In the genomic region with DNA sequence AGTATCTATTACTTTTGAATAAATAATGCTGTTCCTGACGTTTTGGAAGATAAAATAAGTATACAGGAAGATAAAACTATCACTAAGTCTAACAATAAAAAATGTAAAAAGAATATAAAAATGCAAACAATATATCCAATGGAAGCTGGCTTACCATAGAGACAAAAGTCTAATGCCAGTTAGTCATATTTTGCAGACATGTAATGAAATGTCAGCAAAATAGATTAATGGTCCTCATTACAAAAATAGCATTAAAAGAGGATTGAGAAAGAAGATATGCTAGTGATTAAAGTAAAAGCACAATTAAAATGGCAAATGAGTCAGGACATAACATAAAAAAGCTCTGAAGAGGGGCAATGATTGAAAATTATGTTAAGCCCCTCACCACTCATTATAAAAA, we compare ENCODE assay signal across 25 cellular contexts.
A peak's percentile ranks its signal among the peaks of the same experiment; 100 is the strongest.
DNase-seq lines count a peak whose midpoint lies in the region; ATAC-seq, FAIRE-seq and TF ChIP-seq lines count a peak whose summit lies in the region.
"Had no signal": no experiment of that assay in that cellular context is flagged by ENCODE, and none has a peak within 500 bp of the region (broad histone marks: within the 10 kb centered on the region; RNA-seq: fewer than 3 reads in every experiment).

No MANE protein-coding gene starts in this region.

- POLR2A ChIA-PET in SK-N-SH (lab: Yijun Ruan, JAX) (interaction anchor here (0.6 kb wide), 1 partner anchor 133 kb away, joined by 3 read pairs; no protein-coding TSS in a partner anchor), A549 (lab: Yijun Ruan, JAX) (no interaction called here)

- H3K4me3 ChIP-seq in SK-N-SH (ENCODE audit: low read depth in 2 of 2, low read length in 1 of 2), result no peak overlapping the region
- no peak overlapping the region for H3K4me3 ChIP-seq in A549
- H3K4me3 ChIP-seq: BLaER1 treated with 17β-estradiol and CSF1 and Interleukin-3, amounts not matched to agents 10 nM and 100 nM; GM12878 had no signal

- no peak overlapping the region for H3K27ac Mint-ChIP-seq in activated T-cell treated with anti-CD3 and anti-CD28 coated beads, Interleukin-2, amount 50 U/mL, for 24 hours
- H3K27ac Mint-ChIP-seq: B cell; CD4-positive, alpha-beta memory T cell; CD4-positive, CD25-positive, alpha-beta regulatory T cell; CD8-positive, alpha-beta memory T cell had no signal

- 0% methylated on average over 1 of the region's 1 CpG for WGBS in SK-N-SH (ENCODE audit: low lambda C conversion rate)
- 5% methylated on average over 1 of the region's 1 CpG for WGBS in A549 (ENCODE audit: missing lambda C conversion rate)

- TF ChIP-seq RAD21 in SK-N-SH (IDR thresholded peaks at IDR 0.05; ENCODE audit: low read length) (no peak), A549 (conservative IDR thresholded peaks at IDR 0.05 in 1 of 2, IDR thresholded peaks at IDR 0.05 in 1 of 2) (no peak)

- no peaks in the 10 kb centered on the region for H3K79me2 ChIP-seq in SK-N-SH (ENCODE audit: insufficient read depth)

- H3K4me1 Mint-ChIP-seq in activated T-cell treated with anti-CD3 and anti-CD28 coated beads, Interleukin-2, amount 50 U/mL, for 24 hours (ENCODE audit: low read depth), result no peaks in the 10 kb centered on the region
- H3K4me1 Mint-ChIP-seq: B cell; CD4-positive, alpha-beta memory T cell; CD4-positive, CD25-positive, alpha-beta regulatory T cell; CD8-positive, alpha-beta memory T cell had no signal

- H2AFZ ChIP-seq in SK-N-SH (ENCODE audit: low read depth), result no peak overlapping the region

- H3K4me3 Mint-ChIP-seq in activated T-cell treated with anti-CD3 and anti-CD28 coated beads, Interleukin-2, amount 50 U/mL, for 24 hours, result no peak overlapping the region
- H3K4me3 Mint-ChIP-seq: B cell; CD4-positive, alpha-beta memory T cell; CD4-positive, CD25-positive, alpha-beta regulatory T cell; CD8-positive, alpha-beta memory T cell had no signal

- FAIRE-seq in A549 (lab: Jason Lieb, UNC), result no peak
- peak; percentile 27 for FAIRE-seq in islet of Langerhans (lab: Jason Lieb, UNC)
- FAIRE-seq: GM12878, GM12892, GM18507, GM19239 had no signal

- no peaks in the 10 kb centered on the region for H3K36me3 ChIP-seq in SK-N-SH (replicated peaks in 1 of 2; ENCODE audit: control insufficient read depth in 1 of 2, insufficient read depth in 2 of 2, low read length in 1 of 2)
- H3K36me3 ChIP-seq: BLaER1 treated with 17β-estradiol and CSF1 and Interleukin-3, amounts not matched to agents 10 nM and 100 nM had no signal

- ATAC-seq in SK-N-SH treated with all-trans-retinoic acid at 6 μM for 48 hours (no peak), A549 (no peak)
- ATAC-seq: GM12878 had no signal

- H3K9ac ChIP-seq in SK-N-SH, result no peak overlapping the region
- H3K9ac ChIP-seq: BLaER1 treated with 17β-estradiol and CSF1 and Interleukin-3, amounts not matched to agents 10 nM and 100 nM had no signal

- H3F3A ChIP-seq in SK-N-SH (replicated peaks; ENCODE audit: insufficient read depth), result no peaks in the 10 kb centered on the region

- DNase-seq in SK-N-SH, result no peak
- DNase-seq in A549 (ENCODE audit: low read depth in 1 of 2, low spot score in 1 of 2), result no peak
- no peak for DNase-seq in activated T-cell treated with anti-CD3 and anti-CD28 coated beads, Interleukin-2, amount 50 U/mL, for 24 hours
- DNase-seq: AML-193; CD4-positive, alpha-beta memory T cell; CD4-positive, CD25-positive, alpha-beta regulatory T cell; CD8-positive, alpha-beta memory T cell; COR-L47; DMS 273 treated with DMSO at 0.1 percent for 48 hours; DMS153; DMS53; DMS79; DND-41; EL; GDM1 had no signal

- H3K4me2 ChIP-seq in SK-N-SH (no peak overlapping the region), A549 (no peak overlapping the region)
- H3K4me2 ChIP-seq: BLaER1 treated with 17β-estradiol and CSF1 and Interleukin-3, amounts not matched to agents 10 nM and 100 nM had no signal

- no peaks in the 10 kb centered on the region for H3K36me3 Mint-ChIP-seq in activated T-cell treated with anti-CD3 and anti-CD28 coated beads, Interleukin-2, amount 50 U/mL, for 24 hours (ENCODE audit: low read depth)
- H3K36me3 Mint-ChIP-seq: CD4-positive, alpha-beta memory T cell; CD4-positive, CD25-positive, alpha-beta regulatory T cell had no signal

- H3K4me1 ChIP-seq in SK-N-SH (ENCODE audit: control insufficient read depth in 1 of 2, insufficient read depth in 2 of 2, low read depth in 1 of 2, low read length in 1 of 2) (no peaks in the 10 kb centered on the region; a peak in 1 of 4 replicates), A549 (no peaks in the 10 kb centered on the region)

- H3K27ac ChIP-seq in SK-N-SH (ENCODE audit: low read depth in 2 of 2, low read length in 1 of 2), result no peak overlapping the region
- no peak overlapping the region for H3K27ac ChIP-seq in A549
- H3K27ac ChIP-seq: 22Rv1; BLaER1 treated with 17β-estradiol and CSF1 and Interleukin-3, amounts not matched to agents 10 nM and 100 nM; C4-2B had no signal

- CTCF ChIA-PET in SK-N-SH (lab: Yijun Ruan, JAX) (no interaction called here), A549 (lab: Yijun Ruan, JAX) (no interaction called here)

- H4K20me1 ChIP-seq in SK-N-SH (ENCODE audit: insufficient read depth), result no peaks in the 10 kb centered on the region
- H4K20me1 ChIP-seq: BLaER1 treated with 17β-estradiol and CSF1 and Interleukin-3, amounts not matched to agents 10 nM and 100 nM had no signal

- peaks cover 7% of the 10 kb centered on the region for H3K9me3 Mint-ChIP-seq in activated T-cell treated with anti-CD3 and anti-CD28 coated beads, Interleukin-2, amount 50 U/mL, for 24 hours

- no peak for TF ChIP-seq CTCF in SK-N-SH (IDR thresholded peaks at IDR 0.05)
- TF ChIP-seq CTCF in A549 (IDR thresholded peaks at IDR 0.05), result no peak

- TF ChIP-seq EP300 in SK-N-SH (IDR thresholded peaks at IDR 0.05; ENCODE audit: borderline replicate concordance in 1 of 2, low read depth in 1 of 2, low read length in 1 of 2) (no peak), A549 (IDR thresholded peaks at IDR 0.05) (no peak)

- TF ChIP-seq POLR2A in A549 (IDR thresholded peaks at IDR 0.05; ENCODE audit: low read length), result no peak

- no peaks in the 10 kb centered on the region for H3K27me3 Mint-ChIP-seq in activated T-cell treated with anti-CD3 and anti-CD28 coated beads, Interleukin-2, amount 50 U/mL, for 24 hours
- H3K27me3 Mint-ChIP-seq: B cell; CD4-positive, alpha-beta memory T cell; CD4-positive, CD25-positive, alpha-beta regulatory T cell; CD8-positive, alpha-beta memory T cell had no signal

- H3K9me3 ChIP-seq in SK-N-SH (no peaks in the 10 kb centered on the region), A549 (no peaks in the 10 kb centered on the region)
- H3K9me3 ChIP-seq: BLaER1 treated with 17β-estradiol and CSF1 and Interleukin-3, amounts not matched to agents 10 nM and 100 nM had no signal

- no peaks in the 10 kb centered on the region for H3K27me3 ChIP-seq in SK-N-SH (ENCODE audit: insufficient read depth)
- H3K27me3 ChIP-seq: BLaER1 treated with 17β-estradiol and CSF1 and Interleukin-3, amounts not matched to agents 10 nM and 100 nM had no signal

- no peaks in the 10 kb centered on the region for H3K9me2 ChIP-seq in SK-N-SH

TF ChIP-seq in SK-N-SH treated with all-trans-retinoic acid at 6 μM for 48 hours, 23 proteins besides CTCF, POLR2A, EP300 and RAD21 (continues in another document):
- TF ChIP-seq OSR1 (CRISPR knock-in tag; IDR thresholded peaks at IDR 0.05) (no peak), CSDC2 (CRISPR knock-in tag; IDR thresholded peaks at IDR 0.05) (no peak), GLIS3 (CRISPR knock-in tag; IDR thresholded peaks at IDR 0.05) (no peak)

TF ChIP-seq in SK-N-SH, 30 proteins besides CTCF, POLR2A, EP300 and RAD21 (continues in another document):
- TF ChIP-seq RXRA (IDR thresholded peaks at IDR 0.05; ENCODE audit: borderline replicate concordance, low read depth) (no peak), GATA2 (CRISPR knock-in tag; IDR thresholded peaks at IDR 0.05) (no peak), SIN3A (IDR thresholded peaks at IDR 0.05; ENCODE audit: borderline replicate concordance, low read depth, low read length) (no peak), MXI1 (IDR thresholded peaks at IDR 0.05; ENCODE audit: low read depth, low read length) (no peak), ZBTB33 (IDR thresholded peaks at IDR 0.05; ENCODE audit: borderline replicate concordance, low read depth) (no peak)

TF ChIP-seq in A549, 52 proteins besides CTCF, POLR2A, EP300 and RAD21:
- TF ChIP-seq MAFK (IDR thresholded peaks at IDR 0.05; ENCODE audit: partially characterized antibody), result peak; percentile 6
- TF ChIP-seq, protein P1, sequence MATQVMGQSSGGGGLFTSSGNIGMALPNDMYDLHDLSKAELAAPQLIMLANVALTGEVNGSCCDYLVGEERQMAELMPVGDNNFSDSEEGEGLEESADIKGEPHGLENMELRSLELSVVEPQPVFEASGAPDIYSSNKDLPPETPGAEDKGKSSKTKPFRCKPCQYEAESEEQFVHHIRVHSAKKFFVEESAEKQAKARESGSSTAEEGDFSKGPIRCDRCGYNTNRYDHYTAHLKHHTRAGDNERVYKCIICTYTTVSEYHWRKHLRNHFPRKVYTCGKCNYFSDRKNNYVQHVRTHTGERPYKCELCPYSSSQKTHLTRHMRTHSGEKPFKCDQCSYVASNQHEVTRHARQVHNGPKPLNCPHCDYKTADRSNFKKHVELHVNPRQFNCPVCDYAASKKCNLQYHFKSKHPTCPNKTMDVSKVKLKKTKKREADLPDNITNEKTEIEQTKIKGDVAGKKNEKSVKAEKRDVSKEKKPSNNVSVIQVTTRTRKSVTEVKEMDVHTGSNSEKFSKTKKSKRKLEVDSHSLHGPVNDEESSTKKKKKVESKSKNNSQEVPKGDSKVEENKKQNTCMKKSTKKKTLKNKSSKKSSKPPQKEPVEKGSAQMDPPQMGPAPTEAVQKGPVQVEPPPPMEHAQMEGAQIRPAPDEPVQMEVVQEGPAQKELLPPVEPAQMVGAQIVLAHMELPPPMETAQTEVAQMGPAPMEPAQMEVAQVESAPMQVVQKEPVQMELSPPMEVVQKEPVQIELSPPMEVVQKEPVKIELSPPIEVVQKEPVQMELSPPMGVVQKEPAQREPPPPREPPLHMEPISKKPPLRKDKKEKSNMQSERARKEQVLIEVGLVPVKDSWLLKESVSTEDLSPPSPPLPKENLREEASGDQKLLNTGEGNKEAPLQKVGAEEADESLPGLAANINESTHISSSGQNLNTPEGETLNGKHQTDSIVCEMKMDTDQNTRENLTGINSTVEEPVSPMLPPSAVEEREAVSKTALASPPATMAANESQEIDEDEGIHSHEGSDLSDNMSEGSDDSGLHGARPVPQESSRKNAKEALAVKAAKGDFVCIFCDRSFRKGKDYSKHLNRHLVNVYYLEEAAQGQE (IDR thresholded peaks at IDR 0.05), result no peak
